ENCODE assay signal across 9 cellular contexts in the genomic region with DNA sequence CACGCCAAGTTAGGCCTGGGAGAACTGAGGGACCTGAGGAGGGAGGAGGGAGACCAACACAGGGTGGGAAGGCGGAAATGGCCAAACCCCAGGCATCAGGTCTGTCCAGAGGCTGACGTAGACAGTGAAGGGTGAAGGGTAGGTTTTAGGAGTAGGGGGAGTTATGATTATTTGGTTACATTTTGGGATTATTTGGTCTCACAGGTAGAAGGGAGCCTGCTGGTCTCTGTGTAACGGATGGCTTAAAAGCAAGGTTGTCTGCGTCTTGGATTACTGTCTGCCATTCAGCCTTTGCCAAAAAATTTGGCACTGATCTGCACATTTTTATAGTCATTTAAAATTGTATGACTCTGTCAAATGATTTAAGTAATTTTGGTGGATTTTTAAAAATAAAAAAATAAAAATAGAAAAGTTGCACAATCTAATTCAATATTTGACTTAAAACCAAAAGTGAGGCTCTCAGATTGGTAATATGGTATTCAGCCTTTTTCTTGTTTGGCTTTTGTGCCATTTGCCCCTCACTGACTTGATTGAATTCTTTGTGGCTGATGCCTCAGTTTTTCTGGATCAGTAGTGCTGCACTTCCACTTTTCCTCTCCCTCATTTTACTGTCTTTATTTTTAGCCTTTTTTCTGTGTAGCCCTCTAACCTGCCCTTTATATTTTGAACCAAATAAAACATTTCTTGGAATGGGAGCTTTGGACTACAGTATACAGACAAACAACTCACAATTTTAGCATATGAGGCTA. TPM values are rescaled to one million over a fixed set of nuclear protein-coding genes. Genes with fewer than 3 reads are reported as not detected.
DNase-seq lines count a peak whose midpoint lies in the region; ATAC-seq and TF ChIP-seq lines count a peak whose summit lies in the region.
"Had no signal": no experiment of that assay in that cellular context is flagged by ENCODE, and none has a peak within 500 bp of the region (broad histone marks: within the 10 kb centered on the region; RNA-seq: fewer than 3 reads in every experiment).

No MANE protein-coding gene starts in this region.

- H3K4me1 ChIP-seq in HUES48 (ENCODE audit: control insufficient read depth, insufficient read depth, low read length) (peaks cover 10% of the 10 kb centered on the region; the same call in 1 of the 2 replicates), spleen (peaks cover 24 to 65% (median 34%) of the 10 kb centered on the region in 6 donors)

- H3K4me3 Mint-ChIP-seq in activated naive CD8-positive, alpha-beta T cell treated with anti-CD3 and anti-CD28 coated beads, Interleukin-2, amount 10 ng/mL, durations not matched to agents 7 days and 5 days, result peak overlapping the region; percentile 97

- no peaks in the 10 kb centered on the region for H3K27me3 Mint-ChIP-seq in activated naive CD8-positive, alpha-beta T cell treated with anti-CD3 and anti-CD28 coated beads, Interleukin-2, amount 10 ng/mL, durations not matched to agents 7 days and 5 days

- H3K4me1 Mint-ChIP-seq in activated naive CD8-positive, alpha-beta T cell treated with anti-CD3 and anti-CD28 coated beads, Interleukin-2, amount 10 ng/mL, durations not matched to agents 7 days and 5 days, result peaks cover 28% of the 10 kb centered on the region

- H3K36me3 ChIP-seq in HUES48 (ENCODE audit: control insufficient read depth, insufficient read depth, low read length) (peaks cover 13% of the 10 kb centered on the region), spleen (peaks cover 0 to 30% (median 19%) of the 10 kb centered on the region in 6 donors)

- intact Hi-C loops in spleen (cut with DNase I; ENCODE audit: low total_unique reads), result no loop called here

- 4 to 10% (median 9%) methylated on average over 5 of the region's 5 CpGs for WGBS in spleen, 5 donors

- no peak for TF ChIP-seq CTCF in spleen (IDR thresholded peaks at IDR 0.05 in 8 of 11, conservative IDR thresholded peaks at IDR 0.05 in 3 of 11)

- POLR2A ChIA-PET in activated naive CD8-positive, alpha-beta T cell treated with anti-CD3 and anti-CD28 coated beads, Interleukin-2, amount 10 ng/mL, durations not matched to agents 7 days and 5 days (lab: Charles Lee), result interaction anchor here (1.1 to 2.0 kb wide), 5 partner anchors 8 to 146 kb away, joined by 3 to 7 read pairs (median 4); a partner anchor contains a TSS

- peak overlapping the region; percentile 98 for H3K27ac Mint-ChIP-seq in activated naive CD8-positive, alpha-beta T cell treated with anti-CD3 and anti-CD28 coated beads, Interleukin-2, amount 10 ng/mL, durations not matched to agents 7 days and 5 days

- H3K9ac ChIP-seq in HUES48 (ENCODE audit: low read depth, low read length), result peak overlapping the region; percentile 86

- H3K9me3 Mint-ChIP-seq in activated naive CD8-positive, alpha-beta T cell treated with anti-CD3 and anti-CD28 coated beads, Interleukin-2, amount 10 ng/mL, durations not matched to agents 7 days and 5 days, result no peaks in the 10 kb centered on the region

- H3K27ac ChIP-seq in HUES48 (ENCODE audit: low read depth, low read length) (peak overlapping the region; percentile 94), spleen (peak overlapping the region; percentile 83 to 96 (median 90))

- TF ChIP-seq POLR2A in spleen (IDR thresholded peaks at IDR 0.05), result no peak

- peak overlapping the region; percentile 86 for H3K4me3 ChIP-seq in HUES48 (ENCODE audit: low read depth, low read length)
- H3K4me3 ChIP-seq in iPS-18c (ENCODE audit: insufficient read depth, low read depth, low read length), result peak overlapping the region; percentile 94
- peak overlapping the region; percentile 41 to 75 (median 64) for H3K4me3 ChIP-seq in spleen

- peak; percentile 39 for ATAC-seq in GM19452 (IDR thresholded peaks at IDR 0.05; ENCODE audit: unreplicated experiment)
- ATAC-seq in activated naive CD8-positive, alpha-beta T cell treated with anti-CD3 and anti-CD28 coated beads, Interleukin-2, amount 10 ng/mL, durations not matched to agents 7 days and 5 days (ENCODE audit: low read depth), result peak; percentile 26

- DNase-seq in COR-L47 (lab: John Stamatoyannopoulos, UW) (peak; percentile 40), spleen (no peak), NOMO-1 treated with DMSO at 0.1 percent for 48 hours (lab: John Stamatoyannopoulos, UW; ENCODE audit: unreplicated experiment) (no peak), NCI-H1694 treated with DMSO at 0.1 percent for 48 hours (lab: John Stamatoyannopoulos, UW) (no peak)
- DNase-seq in activated naive CD8-positive, alpha-beta T cell treated with anti-CD3 and anti-CD28 coated beads, Interleukin-2, amount 10 ng/mL, durations not matched to agents 7 days and 5 days, result no peak

- H3K9me3 ChIP-seq in HUES48 (ENCODE audit: control insufficient read depth, insufficient read depth, low read length), result no peaks in the 10 kb centered on the region
- H3K9me3 ChIP-seq in iPS-18c (ENCODE audit: control insufficient read depth, insufficient read depth, low read length), result peaks cover 2% of the 10 kb centered on the region
- H3K9me3 ChIP-seq in spleen, result no peaks in the 10 kb centered on the region

- H3K27me3 ChIP-seq in HUES48 (ENCODE audit: control insufficient read depth, insufficient read depth, low read length) (no peaks in the 10 kb centered on the region), spleen (replicated peaks in 1 of 7) (no peaks in the 10 kb centered on the region)

- H3K36me3 Mint-ChIP-seq in activated naive CD8-positive, alpha-beta T cell treated with anti-CD3 and anti-CD28 coated beads, Interleukin-2, amount 10 ng/mL, durations not matched to agents 7 days and 5 days, result peaks cover 17% of the 10 kb centered on the region

RNA-seq across cellular contexts. Expression of a gene that starts 3.6 kb away (rescaled TPM):
- total RNA-seq in activated naive CD8-positive, alpha-beta T cell treated with anti-CD3 and anti-CD28 coated beads, Interleukin-2, amount 10 ng/mL, durations not matched to agents 7 days and 5 days, result not detected
- total RNA-seq in spleen, result not detected
- polyA plus RNA-seq in spleen, result 1 to 10 TPM in 1 of 3 donors, under 1 TPM in 2; 0.58 to 1.6 (median 0.63) TPM
- total RNA-seq: LHCN-M2 had no signal

RNA-seq across cellular contexts. Expression of a gene that starts 8.6 kb away (rescaled TPM):
- total RNA-seq in activated naive CD8-positive, alpha-beta T cell treated with anti-CD3 and anti-CD28 coated beads, Interleukin-2, amount 10 ng/mL, durations not matched to agents 7 days and 5 days, result 10 to 100 TPM; 26.9 to 29.1 TPM
- total RNA-seq in spleen, result 10 to 100 TPM; 19.7 to 29.2 (median 22.0) TPM
- polyA plus RNA-seq in spleen, result 1 to 10 TPM; 2.2 to 9.5 (median 2.5) TPM

RNA-seq across cellular contexts. Expression of a gene that starts 8.7 kb away (rescaled TPM):
- total RNA-seq in activated naive CD8-positive, alpha-beta T cell treated with anti-CD3 and anti-CD28 coated beads, Interleukin-2, amount 10 ng/mL, durations not matched to agents 7 days and 5 days, result 10 to 100 TPM; 60.1 to 62.2 TPM
- 100 to 1,000 TPM in 1 of 7 donors, 10 to 100 TPM in 6; 70.5 to 111 (median 74.3) TPM for total RNA-seq in spleen
- 10 to 100 TPM; 22.8 to 40.9 (median 37.9) TPM for polyA plus RNA-seq in spleen

RNA-seq across cellular contexts. Expression of a gene that starts 25.2 kb away (rescaled TPM):
- total RNA-seq in activated naive CD8-positive, alpha-beta T cell treated with anti-CD3 and anti-CD28 coated beads, Interleukin-2, amount 10 ng/mL, durations not matched to agents 7 days and 5 days, result 10 to 100 TPM; 21.1 to 24.1 TPM
- total RNA-seq in spleen, result 10 to 100 TPM; 21.8 to 35.9 (median 26.0) TPM
- 10 to 100 TPM; 14.7 to 26.7 (median 20.9) TPM for polyA plus RNA-seq in spleen

RNA-seq across cellular contexts. Expression of a gene that starts 25.7 kb away (rescaled TPM):
- total RNA-seq in activated naive CD8-positive, alpha-beta T cell treated with anti-CD3 and anti-CD28 coated beads, Interleukin-2, amount 10 ng/mL, durations not matched to agents 7 days and 5 days, result 100 to 1,000 TPM; 381 to 388 TPM
- total RNA-seq in spleen, result 100 to 1,000 TPM; 356 to 881 (median 592) TPM
- 100 to 1,000 TPM in 1 of 3 donors, 10 to 100 TPM in 2; 79.9 to 122 (median 95.5) TPM for polyA plus RNA-seq in spleen
